2 cellular contexts compared by ENCODE assay signal in genomic region chr4:52045028-52045427, GRCh38.
TF ChIP-seq lines count a peak whose summit lies in the region.

No MANE protein-coding gene starts in this region.

TF ChIP-seq in liver, 16 proteins besides CTCF, POLR2A, EP300 and RAD21:
- peak; percentile 29 to 36 for TF ChIP-seq HNF4A (conservative IDR thresholded peaks at IDR 0.05)
- TF ChIP-seq RXRA (IDR thresholded peaks at IDR 0.05) = peak; percentile 69 to 72
- TF ChIP-seq, protein P1, sequence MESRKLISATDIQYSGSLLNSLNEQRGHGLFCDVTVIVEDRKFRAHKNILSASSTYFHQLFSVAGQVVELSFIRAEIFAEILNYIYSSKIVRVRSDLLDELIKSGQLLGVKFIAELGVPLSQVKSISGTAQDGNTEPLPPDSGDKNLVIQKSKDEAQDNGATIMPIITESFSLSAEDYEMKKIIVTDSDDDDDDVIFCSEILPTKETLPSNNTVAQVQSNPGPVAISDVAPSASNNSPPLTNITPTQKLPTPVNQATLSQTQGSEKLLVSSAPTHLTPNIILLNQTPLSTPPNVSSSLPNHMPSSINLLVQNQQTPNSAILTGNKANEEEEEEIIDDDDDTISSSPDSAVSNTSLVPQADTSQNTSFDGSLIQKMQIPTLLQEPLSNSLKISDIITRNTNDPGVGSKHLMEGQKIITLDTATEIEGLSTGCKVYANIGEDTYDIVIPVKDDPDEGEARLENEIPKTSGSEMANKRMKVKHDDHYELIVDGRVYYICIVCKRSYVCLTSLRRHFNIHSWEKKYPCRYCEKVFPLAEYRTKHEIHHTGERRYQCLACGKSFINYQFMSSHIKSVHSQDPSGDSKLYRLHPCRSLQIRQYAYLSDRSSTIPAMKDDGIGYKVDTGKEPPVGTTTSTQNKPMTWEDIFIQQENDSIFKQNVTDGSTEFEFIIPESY (IDR thresholded peaks at IDR 0.05) = no peak

TF ChIP-seq in HepG2, 621 proteins besides CTCF, POLR2A, EP300 and RAD21:
- TF ChIP-seq ZNF207 (IDR thresholded peaks at IDR 0.05; ENCODE audit: borderline replicate concordance) (no peak), ZNF546 (CRISPR knock-in tag; conservative IDR thresholded peaks at IDR 0.05) (no peak), ZFP36L1 (CRISPR knock-in tag; IDR thresholded peaks at IDR 0.05) (no peak), ZNF550 (CRISPR knock-in tag; IDR thresholded peaks at IDR 0.05; ENCODE audit: borderline replicate concordance) (no peak)
- TF ChIP-seq, protein P2, sequence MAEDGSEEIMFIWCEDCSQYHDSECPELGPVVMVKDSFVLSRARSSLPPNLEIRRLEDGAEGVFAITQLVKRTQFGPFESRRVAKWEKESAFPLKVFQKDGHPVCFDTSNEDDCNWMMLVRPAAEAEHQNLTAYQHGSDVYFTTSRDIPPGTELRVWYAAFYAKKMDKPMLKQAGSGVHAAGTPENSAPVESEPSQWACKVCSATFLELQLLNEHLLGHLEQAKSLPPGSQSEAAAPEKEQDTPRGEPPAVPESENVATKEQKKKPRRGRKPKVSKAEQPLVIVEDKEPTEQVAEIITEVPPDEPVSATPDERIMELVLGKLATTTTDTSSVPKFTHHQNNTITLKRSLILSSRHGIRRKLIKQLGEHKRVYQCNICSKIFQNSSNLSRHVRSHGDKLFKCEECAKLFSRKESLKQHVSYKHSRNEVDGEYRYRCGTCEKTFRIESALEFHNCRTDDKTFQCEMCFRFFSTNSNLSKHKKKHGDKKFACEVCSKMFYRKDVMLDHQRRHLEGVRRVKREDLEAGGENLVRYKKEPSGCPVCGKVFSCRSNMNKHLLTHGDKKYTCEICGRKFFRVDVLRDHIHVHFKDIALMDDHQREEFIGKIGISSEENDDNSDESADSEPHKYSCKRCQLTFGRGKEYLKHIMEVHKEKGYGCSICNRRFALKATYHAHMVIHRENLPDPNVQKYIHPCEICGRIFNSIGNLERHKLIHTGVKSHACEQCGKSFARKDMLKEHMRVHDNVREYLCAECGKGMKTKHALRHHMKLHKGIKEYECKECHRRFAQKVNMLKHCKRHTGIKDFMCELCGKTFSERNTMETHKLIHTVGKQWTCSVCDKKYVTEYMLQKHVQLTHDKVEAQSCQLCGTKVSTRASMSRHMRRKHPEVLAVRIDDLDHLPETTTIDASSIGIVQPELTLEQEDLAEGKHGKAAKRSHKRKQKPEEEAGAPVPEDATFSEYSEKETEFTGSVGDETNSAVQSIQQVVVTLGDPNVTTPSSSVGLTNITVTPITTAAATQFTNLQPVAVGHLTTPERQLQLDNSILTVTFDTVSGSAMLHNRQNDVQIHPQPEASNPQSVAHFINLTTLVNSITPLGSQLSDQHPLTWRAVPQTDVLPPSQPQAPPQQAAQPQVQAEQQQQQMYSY (CRISPR knock-in tag; IDR thresholded peaks at IDR 0.05) = no peak
